ENCODE assay signal across 1 cellular context in genomic region chr16:49281481-49281842, GRCh38.
TF ChIP-seq lines count a peak whose summit lies in the region.

CBLN1 (minus strand) TSS chr16:49281838; CDS start chr16:49281465, 373 bp downstream.

TF ChIP-seq in liver, 16 proteins besides CTCF, POLR2A, EP300 and RAD21 (continued from another document):
- TF ChIP-seq REST (IDR thresholded peaks at IDR 0.05), result no peak
- TF ChIP-seq NR2F2 (IDR thresholded peaks at IDR 0.05), result no peak
- no peak for TF ChIP-seq ZBTB33 (IDR thresholded peaks at IDR 0.05)
- no peak for TF ChIP-seq RXRA (IDR thresholded peaks at IDR 0.05)
- TF ChIP-seq HNF4A (conservative IDR thresholded peaks at IDR 0.05), result no peak
- TF ChIP-seq MAX (IDR thresholded peaks at IDR 0.05), result no peak
